Comparison of ENCODE assay signal across 1 cellular context in the genomic region with DNA sequence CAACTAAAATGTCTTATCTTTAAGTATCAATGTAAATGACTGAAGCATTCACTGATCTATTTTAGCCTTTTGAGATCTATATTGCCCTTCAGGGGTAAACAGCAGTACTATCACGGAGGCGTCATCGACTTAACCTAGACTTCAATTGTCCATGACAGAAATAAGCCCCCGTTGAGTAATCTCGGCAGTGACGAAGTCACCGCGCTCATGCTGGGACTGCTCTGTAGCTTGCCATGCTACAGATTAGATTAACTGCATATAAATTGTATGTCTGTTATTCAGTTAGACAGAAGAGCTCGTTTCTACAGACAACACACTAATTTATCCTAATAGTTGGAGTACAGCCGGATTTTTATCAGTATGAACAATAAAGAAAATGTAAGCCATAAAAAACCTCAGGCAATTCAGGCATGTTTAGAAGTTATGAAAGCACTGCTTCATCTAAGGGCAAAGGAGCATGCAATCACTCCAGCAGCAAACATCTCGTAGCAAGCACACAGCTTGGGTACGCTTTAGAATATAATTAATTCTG.
TF ChIP-seq lines count a peak whose summit lies in the region.

No MANE protein-coding gene starts in this region.

TF ChIP-seq in HEK293, 187 proteins besides CTCF, POLR2A, EP300 and RAD21 (continued from another document):
- no peak for TF ChIP-seq SP3 (tag by site-specific recombination; IDR thresholded peaks at IDR 0.05)
- peak; percentile 75; the same call in 1 of the 2 replicates for TF ChIP-seq GLI2 (tag by site-specific recombination; IDR thresholded peaks at IDR 0.05; ENCODE audit: borderline replicate concordance, low read depth)
- TF ChIP-seq, protein P1, sequence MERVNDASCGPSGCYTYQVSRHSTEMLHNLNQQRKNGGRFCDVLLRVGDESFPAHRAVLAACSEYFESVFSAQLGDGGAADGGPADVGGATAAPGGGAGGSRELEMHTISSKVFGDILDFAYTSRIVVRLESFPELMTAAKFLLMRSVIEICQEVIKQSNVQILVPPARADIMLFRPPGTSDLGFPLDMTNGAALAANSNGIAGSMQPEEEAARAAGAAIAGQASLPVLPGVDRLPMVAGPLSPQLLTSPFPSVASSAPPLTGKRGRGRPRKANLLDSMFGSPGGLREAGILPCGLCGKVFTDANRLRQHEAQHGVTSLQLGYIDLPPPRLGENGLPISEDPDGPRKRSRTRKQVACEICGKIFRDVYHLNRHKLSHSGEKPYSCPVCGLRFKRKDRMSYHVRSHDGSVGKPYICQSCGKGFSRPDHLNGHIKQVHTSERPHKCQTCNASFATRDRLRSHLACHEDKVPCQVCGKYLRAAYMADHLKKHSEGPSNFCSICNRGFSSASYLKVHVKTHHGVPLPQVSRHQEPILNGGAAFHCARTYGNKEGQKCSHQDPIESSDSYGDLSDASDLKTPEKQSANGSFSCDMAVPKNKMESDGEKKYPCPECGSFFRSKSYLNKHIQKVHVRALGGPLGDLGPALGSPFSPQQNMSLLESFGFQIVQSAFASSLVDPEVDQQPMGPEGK (tag by site-specific recombination; IDR thresholded peaks at IDR 0.05), result 0 out of 2 replicates have a peak, but pooled peaks have one; percentile 50
- TF ChIP-seq ZNF121 (tag by site-specific recombination; IDR thresholded peaks at IDR 0.05), result no peak
